ENCODE assay signal across 2 cellular contexts in the genomic region with DNA sequence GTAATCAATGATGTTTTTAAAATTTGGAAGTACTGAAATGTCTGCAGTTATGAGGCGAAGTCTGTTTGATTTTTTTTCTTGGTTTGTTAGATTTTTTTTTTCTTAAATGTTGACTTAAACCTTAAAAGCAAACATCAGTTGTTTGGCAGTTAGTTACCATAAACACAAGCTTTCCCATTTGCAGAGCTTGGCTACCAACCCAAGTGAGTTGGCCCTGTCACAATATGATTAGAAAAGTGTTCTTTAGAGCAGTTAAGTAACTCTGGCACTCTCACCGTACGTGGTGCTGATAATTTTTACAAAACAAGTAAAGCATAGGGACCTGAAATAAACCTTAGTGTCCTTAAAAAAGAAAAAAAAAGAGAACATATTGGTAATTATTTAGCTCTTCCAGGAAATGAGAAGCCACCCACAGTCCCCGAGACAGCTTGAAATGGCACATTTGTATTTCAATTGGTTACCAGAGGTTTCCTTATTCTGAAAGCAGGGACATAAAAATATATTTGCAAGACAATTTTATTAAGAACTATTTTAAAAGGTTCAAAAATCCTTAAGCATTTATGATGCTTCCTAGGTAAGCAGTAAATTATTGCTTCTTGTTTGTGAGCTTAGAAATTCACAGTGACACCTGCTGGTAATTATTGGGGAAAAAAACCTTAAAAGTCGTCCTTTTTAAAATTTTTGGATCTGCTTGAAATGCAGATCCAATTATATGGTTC.
TF ChIP-seq lines count a peak whose summit lies in the region.

No MANE protein-coding gene starts in this region.

TF ChIP-seq in IMR-90, 13 proteins besides CTCF, POLR2A, EP300 and RAD21:
- TF ChIP-seq SMC3 (IDR thresholded peaks at IDR 0.05; ENCODE audit: low read depth, low read length) (peak; percentile 27; the same call in 1 of the 2 replicates), RCOR1 (IDR thresholded peaks at IDR 0.05; ENCODE audit: insufficient replicate concordance, low read length) (no peak), MAFK (IDR thresholded peaks at IDR 0.05; ENCODE audit: low read depth, low read length) (no peak), RFX5 (IDR thresholded peaks at IDR 0.05; ENCODE audit: low read depth, low read length) (no peak), NFE2L2 (IDR thresholded peaks at IDR 0.05; ENCODE audit: low read depth, low read length) (no peak), CHD1 (IDR thresholded peaks at IDR 0.05; ENCODE audit: low read depth, low read length) (no peak)

TF ChIP-seq in HepG2, 621 proteins besides CTCF, POLR2A, EP300 and RAD21:
- TF ChIP-seq NFATC3 (CRISPR knock-in tag; IDR thresholded peaks at IDR 0.05) (no peak), STAG1 (CRISPR knock-in tag; IDR thresholded peaks at IDR 0.05) (peak; percentile 49), TRIM24 (CRISPR knock-in tag; IDR thresholded peaks at IDR 0.05) (no peak), ZNF382 (CRISPR knock-in tag; IDR thresholded peaks at IDR 0.05; ENCODE audit: borderline replicate concordance) (no peak), ZSCAN22 (CRISPR knock-in tag; IDR thresholded peaks at IDR 0.05) (no peak), CBFB (CRISPR knock-in tag; IDR thresholded peaks at IDR 0.05) (no peak), MXI1 (IDR thresholded peaks at IDR 0.05; ENCODE audit: borderline replicate concordance, low read depth, low read length) (no peak), SMC3 (IDR thresholded peaks at IDR 0.05; ENCODE audit: low read length) (peak; percentile 41; the same call in 1 of the 2 replicates)
- TF ChIP-seq, protein P1, sequence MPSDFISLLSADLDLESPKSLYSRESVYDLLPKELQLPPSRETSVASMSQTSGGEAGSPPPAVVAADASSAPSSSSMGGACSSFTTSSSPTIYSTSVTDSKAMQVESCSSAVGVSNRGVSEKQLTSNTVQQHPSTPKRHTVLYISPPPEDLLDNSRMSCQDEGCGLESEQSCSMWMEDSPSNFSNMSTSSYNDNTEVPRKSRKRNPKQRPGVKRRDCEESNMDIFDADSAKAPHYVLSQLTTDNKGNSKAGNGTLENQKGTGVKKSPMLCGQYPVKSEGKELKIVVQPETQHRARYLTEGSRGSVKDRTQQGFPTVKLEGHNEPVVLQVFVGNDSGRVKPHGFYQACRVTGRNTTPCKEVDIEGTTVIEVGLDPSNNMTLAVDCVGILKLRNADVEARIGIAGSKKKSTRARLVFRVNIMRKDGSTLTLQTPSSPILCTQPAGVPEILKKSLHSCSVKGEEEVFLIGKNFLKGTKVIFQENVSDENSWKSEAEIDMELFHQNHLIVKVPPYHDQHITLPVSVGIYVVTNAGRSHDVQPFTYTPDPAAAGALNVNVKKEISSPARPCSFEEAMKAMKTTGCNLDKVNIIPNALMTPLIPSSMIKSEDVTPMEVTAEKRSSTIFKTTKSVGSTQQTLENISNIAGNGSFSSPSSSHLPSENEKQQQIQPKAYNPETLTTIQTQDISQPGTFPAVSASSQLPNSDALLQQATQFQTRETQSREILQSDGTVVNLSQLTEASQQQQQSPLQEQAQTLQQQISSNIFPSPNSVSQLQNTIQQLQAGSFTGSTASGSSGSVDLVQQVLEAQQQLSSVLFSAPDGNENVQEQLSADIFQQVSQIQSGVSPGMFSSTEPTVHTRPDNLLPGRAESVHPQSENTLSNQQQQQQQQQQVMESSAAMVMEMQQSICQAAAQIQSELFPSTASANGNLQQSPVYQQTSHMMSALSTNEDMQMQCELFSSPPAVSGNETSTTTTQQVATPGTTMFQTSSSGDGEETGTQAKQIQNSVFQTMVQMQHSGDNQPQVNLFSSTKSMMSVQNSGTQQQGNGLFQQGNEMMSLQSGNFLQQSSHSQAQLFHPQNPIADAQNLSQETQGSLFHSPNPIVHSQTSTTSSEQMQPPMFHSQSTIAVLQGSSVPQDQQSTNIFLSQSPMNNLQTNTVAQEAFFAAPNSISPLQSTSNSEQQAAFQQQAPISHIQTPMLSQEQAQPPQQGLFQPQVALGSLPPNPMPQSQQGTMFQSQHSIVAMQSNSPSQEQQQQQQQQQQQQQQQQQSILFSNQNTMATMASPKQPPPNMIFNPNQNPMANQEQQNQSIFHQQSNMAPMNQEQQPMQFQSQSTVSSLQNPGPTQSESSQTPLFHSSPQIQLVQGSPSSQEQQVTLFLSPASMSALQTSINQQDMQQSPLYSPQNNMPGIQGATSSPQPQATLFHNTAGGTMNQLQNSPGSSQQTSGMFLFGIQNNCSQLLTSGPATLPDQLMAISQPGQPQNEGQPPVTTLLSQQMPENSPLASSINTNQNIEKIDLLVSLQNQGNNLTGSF (CRISPR knock-in tag; IDR thresholded peaks at IDR 0.05) = no peak
- TF ChIP-seq, protein P2, sequence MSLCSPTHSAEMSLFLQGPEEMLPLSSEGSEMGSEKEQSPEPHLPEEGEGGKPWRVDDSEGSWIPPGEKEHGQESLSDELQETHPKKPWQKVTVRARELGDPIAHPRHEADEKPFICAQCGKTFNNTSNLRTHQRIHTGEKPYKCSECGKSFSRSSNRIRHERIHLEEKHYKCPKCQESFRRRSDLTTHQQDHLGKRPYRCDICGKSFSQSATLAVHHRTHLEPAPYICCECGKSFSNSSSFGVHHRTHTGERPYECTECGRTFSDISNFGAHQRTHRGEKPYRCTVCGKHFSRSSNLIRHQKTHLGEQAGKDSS (CRISPR knock-in tag; IDR thresholded peaks at IDR 0.05; ENCODE audit: borderline replicate concordance, low read depth) = no peak
